ENCODE assay signal across 1 cellular context in genomic region chr1:109099871-109100757, GRCh38.
TF ChIP-seq lines count a peak whose summit lies in the region.

No MANE protein-coding gene starts in this region.

TF ChIP-seq in K562, 482 proteins besides CTCF, POLR2A, EP300 and RAD21 (continued from another document and continues in another):
- TF ChIP-seq ZNF512 (tag; IDR thresholded peaks at IDR 0.05): no peak
- peak; percentile 80 to 85; a peak in 3 of 4 replicates for TF ChIP-seq SIN3A (IDR thresholded peaks at IDR 0.05; ENCODE audit: borderline replicate concordance in 2 of 2, control insufficient read depth in 1 of 2, low read depth in 2 of 2, low read length in 2 of 2)
- TF ChIP-seq SNIP1 (IDR thresholded peaks at IDR 0.05; ENCODE audit: low read depth): peak; percentile 93
- TF ChIP-seq SLC30A9 (CRISPR knock-in tag; IDR thresholded peaks at IDR 0.05): no peak
- TF ChIP-seq ZBTB26 (CRISPR knock-in tag; IDR thresholded peaks at IDR 0.05): peak; percentile 98
- TF ChIP-seq EP400 (IDR thresholded peaks at IDR 0.05): peak; percentile 99
- peak; percentile 99 for TF ChIP-seq TBP (optimal IDR thresholded peaks at IDR 0.05; ENCODE audit: low read depth, low read length)
- TF ChIP-seq MYBL2 (IDR thresholded peaks at IDR 0.05; ENCODE audit: low read depth): no peak
- TF ChIP-seq MYBL2 (CRISPR knock-in tag; IDR thresholded peaks at IDR 0.05; ENCODE audit: borderline replicate concordance): no peak
- TF ChIP-seq PCBP1 (IDR thresholded peaks at IDR 0.05; ENCODE audit: low read depth, low read length, poor library complexity, severe bottlenecking): peak; percentile 98
- no peak for TF ChIP-seq COPS2 (conservative IDR thresholded peaks at IDR 0.05)
- no peak for TF ChIP-seq ZC3H8 (IDR thresholded peaks at IDR 0.05)
- TF ChIP-seq EWSR1 (IDR thresholded peaks at IDR 0.05; ENCODE audit: borderline replicate concordance, low read depth, partially characterized antibody): no peak
- peak; percentile 81 to 87 for TF ChIP-seq MLLT1 (IDR thresholded peaks at IDR 0.05)
- peak; percentile 99 for TF ChIP-seq TAF1 (IDR thresholded peaks at IDR 0.05; ENCODE audit: control insufficient read depth, extremely low read depth, insufficient read depth, low read length, severe bottlenecking)
- no peak; the same call in 1 of the 2 replicates for TF ChIP-seq RUNX1 (IDR thresholded peaks at IDR 0.05; ENCODE audit: low read depth)
- TF ChIP-seq ERF (CRISPR knock-in tag; IDR thresholded peaks at IDR 0.05): peak; percentile 96
- TF ChIP-seq ATF2 (CRISPR knock-in tag; IDR thresholded peaks at IDR 0.05): no peak
- TF ChIP-seq GABPB1 (CRISPR knock-in tag; IDR thresholded peaks at IDR 0.05): peak; percentile 95
- 0 out of 2 replicates have a peak, but pooled peaks have one; percentile 65 for TF ChIP-seq ZNF655 (CRISPR knock-in tag; IDR thresholded peaks at IDR 0.05)
- peak; percentile 45; the same call in 1 of the 2 replicates for TF ChIP-seq TAF15 (IDR thresholded peaks at IDR 0.05; ENCODE audit: low read depth, low read length)
- TF ChIP-seq MEF2A (IDR thresholded peaks at IDR 0.05; ENCODE audit: control insufficient read depth, low read depth, low read length): no peak
- no peak for TF ChIP-seq ZC3H11A (IDR thresholded peaks at IDR 0.05; ENCODE audit: low read depth, low read length)
- TF ChIP-seq KLF16 (IDR thresholded peaks at IDR 0.05): peak; percentile 63
- TF ChIP-seq LEF1 (IDR thresholded peaks at IDR 0.05): peak; percentile 89
- peak; percentile 83 for TF ChIP-seq TOE1 (IDR thresholded peaks at IDR 0.05; ENCODE audit: borderline replicate concordance)
- TF ChIP-seq TOE1 (CRISPR knock-in tag; IDR thresholded peaks at IDR 0.05; ENCODE audit: borderline replicate concordance, low read depth): peak; percentile 69; the same call in 1 of the 2 replicates
- no peak for TF ChIP-seq MTA2 (IDR thresholded peaks at IDR 0.05; ENCODE audit: low read depth)
- peak; percentile 91 for TF ChIP-seq SPI1 (IDR thresholded peaks at IDR 0.05; ENCODE audit: borderline replicate concordance, low read depth, low read length)
- TF ChIP-seq CREB3L1 (IDR thresholded peaks at IDR 0.05; ENCODE audit: borderline replicate concordance, low read depth): peak; percentile 90
- peak; percentile 97 for TF ChIP-seq SP2 (IDR thresholded peaks at IDR 0.05; ENCODE audit: extremely low read depth, low read depth, low read length, poor library complexity, severe bottlenecking)
- peak; percentile 82; the same call in 1 of the 2 replicates for TF ChIP-seq MTA1 (IDR thresholded peaks at IDR 0.05; ENCODE audit: borderline replicate concordance)
- TF ChIP-seq KLF6 (CRISPR knock-in tag; IDR thresholded peaks at IDR 0.05; ENCODE audit: borderline replicate concordance): peak; percentile 36; the same call in 1 of the 2 replicates
- 0 out of 2 replicates have a peak, but pooled peaks have one; percentile 11 for TF ChIP-seq ARID3B (CRISPR knock-in tag; IDR thresholded peaks at IDR 0.05; ENCODE audit: borderline replicate concordance)
- TF ChIP-seq NFE2L1 (tag; IDR thresholded peaks at IDR 0.05; ENCODE audit: borderline replicate concordance, low read depth): no peak
- TF ChIP-seq ZNF57 (CRISPR knock-in tag; IDR thresholded peaks at IDR 0.05): no peak
- TF ChIP-seq VEZF1 (CRISPR knock-in tag; IDR thresholded peaks at IDR 0.05): peak; percentile 100
- TF ChIP-seq NFE2 (IDR thresholded peaks at IDR 0.05; ENCODE audit: low read depth): 0 out of 2 replicates have a peak, but pooled peaks have one; percentile 15
- TF ChIP-seq CHD1 (IDR thresholded peaks at IDR 0.05; ENCODE audit: low read length): peak; percentile 99
- TF ChIP-seq ZFP30 (CRISPR knock-in tag; IDR thresholded peaks at IDR 0.05; ENCODE audit: borderline replicate concordance): peak; percentile 65; the same call in 1 of the 2 replicates
- TF ChIP-seq PHB2 (IDR thresholded peaks at IDR 0.05; ENCODE audit: low read depth): no peak
- TF ChIP-seq ZNF830 (CRISPR knock-in tag; IDR thresholded peaks at IDR 0.05): peak; percentile 93
- TF ChIP-seq PYGO2 (tag; IDR thresholded peaks at IDR 0.05): no peak
- no peak for TF ChIP-seq MECOM (CRISPR knock-in tag; IDR thresholded peaks at IDR 0.05)
- no peak for TF ChIP-seq ZNF589 (CRISPR knock-in tag; IDR thresholded peaks at IDR 0.05; ENCODE audit: low read depth)
- TF ChIP-seq ZNF239 (CRISPR knock-in tag; IDR thresholded peaks at IDR 0.05): no peak
- TF ChIP-seq ZNF184 (CRISPR knock-in tag; IDR thresholded peaks at IDR 0.05): no peak
- TF ChIP-seq ATF3 (IDR thresholded peaks at IDR 0.05): peak; percentile 14; the same call in 1 of the 2 replicates
- TF ChIP-seq ATF3 (CRISPR knock-in tag; conservative IDR thresholded peaks at IDR 0.05): no peak; the same call in 1 of the 2 replicates
- no peak for TF ChIP-seq MCM5 (IDR thresholded peaks at IDR 0.05; ENCODE audit: low read depth)
- TF ChIP-seq HCFC1 (IDR thresholded peaks at IDR 0.05; ENCODE audit: low read depth, low read length): peak; percentile 82
- TF ChIP-seq HNRNPK (IDR thresholded peaks at IDR 0.05; ENCODE audit: low read depth, low read length, poor library complexity, severe bottlenecking): no peak
- peak; percentile 77 for TF ChIP-seq ZNF395 (CRISPR knock-in tag; IDR thresholded peaks at IDR 0.05)
- TF ChIP-seq CBX1 (IDR thresholded peaks at IDR 0.05; ENCODE audit: low read depth): peak; percentile 99
- peak; percentile 88 for TF ChIP-seq ZNF717 (CRISPR knock-in tag; IDR thresholded peaks at IDR 0.05)
- peak; percentile 37; the same call in 1 of the 2 replicates for TF ChIP-seq TCF7L2 (IDR thresholded peaks at IDR 0.05; ENCODE audit: low read depth, low read length)
- no peak for TF ChIP-seq DLX4 (CRISPR knock-in tag; IDR thresholded peaks at IDR 0.05)
- peak; percentile 82 for TF ChIP-seq ZZZ3 (IDR thresholded peaks at IDR 0.05)
